24 cellular contexts compared by ENCODE assay signal in the genomic region with DNA sequence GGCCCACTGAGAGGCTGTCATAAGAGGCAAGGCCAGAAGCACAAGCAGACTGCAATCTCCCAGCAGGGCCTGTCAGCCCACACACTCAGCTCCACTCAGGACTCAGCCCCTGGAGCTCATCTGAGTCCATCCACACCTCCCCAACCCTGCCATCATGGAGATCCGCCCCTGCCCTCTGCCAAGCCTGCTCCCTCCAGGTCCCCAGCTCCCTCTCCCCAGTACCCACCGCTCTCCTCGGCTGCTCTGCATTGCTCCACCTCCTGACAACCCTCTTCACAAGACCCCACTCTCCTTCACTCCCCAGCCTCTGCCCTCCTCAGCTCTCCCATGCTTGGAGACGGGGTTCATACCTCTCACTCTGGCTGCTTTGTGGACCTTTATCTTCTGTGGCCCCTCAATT. TPM values are rescaled to one million over a fixed set of nuclear protein-coding genes. Genes with fewer than 3 reads are reported as not detected.
DNase-seq lines count a peak whose midpoint lies in the region; ATAC-seq and TF ChIP-seq lines count a peak whose summit lies in the region.
"Had no signal": no experiment of that assay in that cellular context is flagged by ENCODE, and none has a peak within 500 bp of the region (broad histone marks: within the 10 kb centered on the region; RNA-seq: fewer than 3 reads in every experiment).

No MANE protein-coding gene starts in this region.

- H2BK15ac ChIP-seq in neuronal stem cell (ENCODE audit: low read length), result no peak overlapping the region

- peak overlapping the region; percentile 77 for H3K27ac ChIP-seq in angular gyrus (ENCODE audit: low read depth, low read length)
- H3K27ac ChIP-seq in neuronal stem cell (replicated peaks; ENCODE audit: low read length), result no peak overlapping the region

- H2BK12ac ChIP-seq in neuronal stem cell (ENCODE audit: low read length), result no peak overlapping the region

- no peak overlapping the region for H2BK120ac ChIP-seq in neuronal stem cell (ENCODE audit: low read depth, low read length)

- H3K18ac ChIP-seq in neuronal stem cell (ENCODE audit: low read length), result no peak overlapping the region

- peaks cover 6% of the 10 kb centered on the region for H3K79me1 ChIP-seq in neuronal stem cell (ENCODE audit: low read depth, low read length)

- H3K4me1 Mint-ChIP-seq in T-helper 2 cell treated with Interferon-gamma antibody and Interleukin-4, amounts not matched to agents 5 μg/mL and 100 μg/mL, for 36 hours (ENCODE audit: low read depth), result peaks cover 7% of the 10 kb centered on the region
- H3K4me1 Mint-ChIP-seq in CD14-positive monocyte, result peaks cover 6% of the 10 kb centered on the region

- H3K36me3 ChIP-seq in neuronal stem cell (replicated peaks in 1 of 2; ENCODE audit: control insufficient read depth in 2 of 2, insufficient read depth in 2 of 2, low read length in 2 of 2), result peaks cover 50 to 93% of the 10 kb centered on the region in 2 donors
- H3K36me3 ChIP-seq: BE2C, MG63 had no signal

- no peak overlapping the region for H3K4ac ChIP-seq in neuronal stem cell (ENCODE audit: low read length)

- no peak overlapping the region for H3K4me3 ChIP-seq in neuronal stem cell (ENCODE audit: low read length in 2 of 2)
- H3K4me3 ChIP-seq: MG63 had no signal

- H3K4me3 Mint-ChIP-seq in T-helper 2 cell treated with Interferon-gamma antibody and Interleukin-4, amounts not matched to agents 5 μg/mL and 100 μg/mL, for 36 hours, result no peak overlapping the region
- H3K4me3 Mint-ChIP-seq in CD14-positive monocyte, result no peak overlapping the region
- H3K4me3 Mint-ChIP-seq: CD4-positive, CD25-positive, alpha-beta regulatory T cell had no signal

- H3K9ac ChIP-seq in neuronal stem cell (ENCODE audit: low read depth, low read length, poor library complexity), result peak overlapping the region; percentile 36

- H3K23ac ChIP-seq in neuronal stem cell (ENCODE audit: low read depth, low read length, poor library complexity), result no peak overlapping the region

- H3K14ac ChIP-seq in neuronal stem cell (ENCODE audit: low read length), result no peak overlapping the region

- TF ChIP-seq CTCF in CD14-positive monocyte (IDR thresholded peaks at IDR 0.05), result no peak

- H4K8ac ChIP-seq in neuronal stem cell (ENCODE audit: low read depth, low read length), result no peak overlapping the region

- H3K9me3 ChIP-seq in neuronal stem cell (replicated peaks in 1 of 2; ENCODE audit: control insufficient read depth in 2 of 2, insufficient read depth in 1 of 2, low read depth in 1 of 2, low read length in 2 of 2), result no peaks in the 10 kb centered on the region
- H3K9me3 ChIP-seq: BE2C, MG63 had no signal

- no peak overlapping the region for H4K91ac ChIP-seq in neuronal stem cell (ENCODE audit: low read depth, low read length, poor library complexity)

- DNase-seq in T-helper 2 cell treated with Interferon-gamma antibody and Interleukin-4, amounts not matched to agents 5 μg/mL and 100 μg/mL, for 36 hours (ENCODE audit: low spot score), result no peak
- DNase-seq in T-helper 2 cell (no peak), CD14-positive monocyte (ENCODE audit: low spot score) (no peak), neuronal stem cell (ENCODE audit: low spot score) (no peak), cerebellar cortex (ENCODE audit: low spot score) (no peak), left cardiac atrium (no peak)
- DNase-seq in activated CD8-positive, alpha-beta memory T cell treated with anti-CD3 and anti-CD28 coated beads, Interleukin-2, amount 50 U/mL, for 48 hours, result no peak
- DNase-seq: 8988T; ACHN; BE2C; CD4-positive, CD25-positive, alpha-beta regulatory T cell; DMS153; DND-41; IMR-90; KG1; MG63; NCI-H1694; NCI-H2029 treated with DMSO at 0.1 percent for 48 hours; NCI-H226; NCI-H510A; NCI-H69; SIG-M5 had no signal

- WGBS in neuronal stem cell (ENCODE audit: extremely low coverage in 2 of 2, insufficient read length in 2 of 2, insufficient replicate concordance in 1 of 2), 2 donors, result no CpG with 5 or more reads among the region's 4 CpGs

- peaks cover 27% of the 10 kb centered on the region for H3K36me3 Mint-ChIP-seq in T-helper 2 cell treated with Interferon-gamma antibody and Interleukin-4, amounts not matched to agents 5 μg/mL and 100 μg/mL, for 36 hours (ENCODE audit: low read depth)
- peaks cover 38 to 76% of the 10 kb centered on the region in 2 donors for H3K36me3 Mint-ChIP-seq in CD14-positive monocyte
- H3K36me3 Mint-ChIP-seq: CD4-positive, CD25-positive, alpha-beta regulatory T cell had no signal

- H3K27me3 Mint-ChIP-seq in T-helper 2 cell treated with Interferon-gamma antibody and Interleukin-4, amounts not matched to agents 5 μg/mL and 100 μg/mL, for 36 hours (ENCODE audit: low read depth), result no peaks in the 10 kb centered on the region
- H3K27me3 Mint-ChIP-seq in CD14-positive monocyte (ENCODE audit: low read depth in 3 of 3), result no peaks in the 10 kb centered on the region
- H3K27me3 Mint-ChIP-seq: CD4-positive, CD25-positive, alpha-beta regulatory T cell had no signal

- no peak overlapping the region for H2AFZ ChIP-seq in neuronal stem cell (ENCODE audit: low read length)

- no peaks in the 10 kb centered on the region for H3K27me3 ChIP-seq in neuronal stem cell (ENCODE audit: control insufficient read depth in 3 of 3, insufficient read depth in 3 of 3, low read depth in 1 of 3, low read length in 3 of 3)
- H3K27me3 ChIP-seq: BE2C, MG63 had no signal

- no peak overlapping the region for H2AK5ac ChIP-seq in neuronal stem cell (ENCODE audit: low read depth, low read length)

- no peak overlapping the region for H2BK5ac ChIP-seq in neuronal stem cell (ENCODE audit: low read length)

- ATAC-seq in left cardiac atrium, result no peak
- ATAC-seq: Panc1 had no signal

- H3K4me2 ChIP-seq in neuronal stem cell (ENCODE audit: insufficient read depth, low read length, poor library complexity, severe bottlenecking), result no peak overlapping the region

- H3K4me1 ChIP-seq in neuronal stem cell (ENCODE audit: control insufficient read depth in 2 of 2, insufficient read depth in 1 of 2, low read depth in 1 of 2, low read length in 2 of 2), result peaks cover 0 to 4% of the 10 kb centered on the region in 2 donors

- intact Hi-C loops in CD14-positive monocyte (cut with micrococcal nuclease), result loop anchor here (2.0 to 5.0 kb wide), 2 partner anchors 140 to 201 kb away; a partner anchor contains a TSS
- intact Hi-C loops in left cardiac atrium (cut with DNase I), result no loop called here

- H3K9me3 Mint-ChIP-seq in T-helper 2 cell treated with Interferon-gamma antibody and Interleukin-4, amounts not matched to agents 5 μg/mL and 100 μg/mL, for 36 hours, result no peaks in the 10 kb centered on the region
- H3K9me3 Mint-ChIP-seq in CD14-positive monocyte, result no peaks in the 10 kb centered on the region
- H3K9me3 Mint-ChIP-seq: CD4-positive, CD25-positive, alpha-beta regulatory T cell had no signal

- H3K27ac Mint-ChIP-seq in T-helper 2 cell treated with Interferon-gamma antibody and Interleukin-4, amounts not matched to agents 5 μg/mL and 100 μg/mL, for 36 hours, result peak overlapping the region; percentile 31
- peak overlapping the region in 4 of 7 donors; percentile 2 to 68 (median 62) for H3K27ac Mint-ChIP-seq in CD14-positive monocyte

RNA-seq across cellular contexts. Expression of a gene that starts 11.1 kb away (rescaled TPM):
- 1 to 10 TPM; 1.2 to 2.0 TPM for polyA plus RNA-seq in CD14-positive monocyte
- 18.0 TPM for polyA plus RNA-seq in neuronal stem cell (2013, experiment 1 of 2)
- 17.8 TPM for polyA plus RNA-seq in neuronal stem cell (2013, experiment 2 of 2)
- total RNA-seq in left cardiac atrium, result 1 to 10 TPM; 1.9 to 2.4 TPM

RNA-seq across cellular contexts. Expression of a gene that starts 54.8 kb away (rescaled TPM):
- polyA plus RNA-seq in CD14-positive monocyte, result 10 to 100 TPM; 20.9 to 38.7 TPM
- 37.3 TPM for polyA plus RNA-seq in neuronal stem cell (2013, experiment 1 of 2)
- 36.5 TPM for polyA plus RNA-seq in neuronal stem cell (2013, experiment 2 of 2)
- total RNA-seq in left cardiac atrium, result 100 to 1,000 TPM; 133 to 147 TPM

Comparison
In these comparisons a context has a peak if more than half of its experiments do, and no peak if none do; other contexts are left out.
1. intact Hi-C loops: an anchor here in CD14-positive monocyte (2.0 to 5.0 kb wide); none called in left cardiac atrium.